ENCODE assay signal across 1 cellular context in genomic region chr12:117044790-117045174, GRCh38.
TF ChIP-seq lines count a peak whose summit lies in the region.

No MANE protein-coding gene starts in this region.

TF ChIP-seq in HepG2, 621 proteins besides CTCF, POLR2A, EP300 and RAD21 (continued from another document and continues in another):
- TF ChIP-seq SRY (CRISPR knock-in tag; IDR thresholded peaks at IDR 0.05) = no peak
- TF ChIP-seq ZNF660 (CRISPR knock-in tag; IDR thresholded peaks at IDR 0.05; ENCODE audit: borderline replicate concordance, low read depth) = no peak
- no peak for TF ChIP-seq RORA (CRISPR knock-in tag; IDR thresholded peaks at IDR 0.05)
- no peak for TF ChIP-seq ZNF747 (CRISPR knock-in tag; IDR thresholded peaks at IDR 0.05; ENCODE audit: borderline replicate concordance)
- no peak for TF ChIP-seq ZNF83 (CRISPR knock-in tag; IDR thresholded peaks at IDR 0.05; ENCODE audit: borderline replicate concordance)
- no peak for TF ChIP-seq ZNF839 (CRISPR knock-in tag; IDR thresholded peaks at IDR 0.05; ENCODE audit: borderline replicate concordance)
- no peak for TF ChIP-seq ZNF230 (CRISPR knock-in tag; IDR thresholded peaks at IDR 0.05)
- TF ChIP-seq HDAC1 (CRISPR knock-in tag; IDR thresholded peaks at IDR 0.05) = peak; percentile 4; the same call in 1 of the 2 replicates
- peak; percentile 85 for TF ChIP-seq ZNF770 (CRISPR knock-in tag; IDR thresholded peaks at IDR 0.05)
- TF ChIP-seq, protein P1, sequence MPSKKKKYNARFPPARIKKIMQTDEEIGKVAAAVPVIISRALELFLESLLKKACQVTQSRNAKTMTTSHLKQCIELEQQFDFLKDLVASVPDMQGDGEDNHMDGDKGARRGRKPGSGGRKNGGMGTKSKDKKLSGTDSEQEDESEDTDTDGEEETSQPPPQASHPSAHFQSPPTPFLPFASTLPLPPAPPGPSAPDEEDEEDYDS (CRISPR knock-in tag; IDR thresholded peaks at IDR 0.05) = no peak
- TF ChIP-seq TCF7 (IDR thresholded peaks at IDR 0.05; ENCODE audit: low read depth) = peak; percentile 11; the same call in 1 of the 2 replicates
- TF ChIP-seq ZNF451 (CRISPR knock-in tag; IDR thresholded peaks at IDR 0.05) = no peak
- peak; percentile 60; the same call in 1 of the 2 replicates for TF ChIP-seq ONECUT2 (CRISPR knock-in tag; IDR thresholded peaks at IDR 0.05)
- no peak for TF ChIP-seq HIVEP1 (CRISPR knock-in tag; IDR thresholded peaks at IDR 0.05)
- no peak for TF ChIP-seq NBN (conservative IDR thresholded peaks at IDR 0.05)
- 0 out of 2 replicates have a peak, but pooled peaks have one; percentile 13 for TF ChIP-seq ZSCAN9 (CRISPR knock-in tag; IDR thresholded peaks at IDR 0.05; ENCODE audit: borderline replicate concordance)
- TF ChIP-seq LRRFIP1 (CRISPR knock-in tag; conservative IDR thresholded peaks at IDR 0.05) = no peak
- no peak for TF ChIP-seq TBP (CRISPR knock-in tag; IDR thresholded peaks at IDR 0.05)
- no peak for TF ChIP-seq ZNF468 (CRISPR knock-in tag; IDR thresholded peaks at IDR 0.05)
- TF ChIP-seq MTF2 (CRISPR knock-in tag; IDR thresholded peaks at IDR 0.05; ENCODE audit: borderline replicate concordance) = no peak
- TF ChIP-seq, protein P2, sequence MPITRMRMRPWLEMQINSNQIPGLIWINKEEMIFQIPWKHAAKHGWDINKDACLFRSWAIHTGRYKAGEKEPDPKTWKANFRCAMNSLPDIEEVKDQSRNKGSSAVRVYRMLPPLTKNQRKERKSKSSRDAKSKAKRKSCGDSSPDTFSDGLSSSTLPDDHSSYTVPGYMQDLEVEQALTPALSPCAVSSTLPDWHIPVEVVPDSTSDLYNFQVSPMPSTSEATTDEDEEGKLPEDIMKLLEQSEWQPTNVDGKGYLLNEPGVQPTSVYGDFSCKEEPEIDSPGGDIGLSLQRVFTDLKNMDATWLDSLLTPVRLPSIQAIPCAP (CRISPR knock-in tag; IDR thresholded peaks at IDR 0.05; ENCODE audit: low read depth) = no peak
- 0 out of 2 replicates have a peak, but pooled peaks have one; percentile 29 for TF ChIP-seq TFDP1 (CRISPR knock-in tag; IDR thresholded peaks at IDR 0.05; ENCODE audit: borderline replicate concordance)
- TF ChIP-seq MYC (CRISPR knock-in tag; IDR thresholded peaks at IDR 0.05; ENCODE audit: borderline replicate concordance) = peak; percentile 21; the same call in 1 of the 2 replicates
- TF ChIP-seq RARA (CRISPR knock-in tag; IDR thresholded peaks at IDR 0.05) = peak; percentile 62
- 0 out of 2 replicates have a peak, but pooled peaks have one; percentile 17 for TF ChIP-seq MLX (CRISPR knock-in tag; IDR thresholded peaks at IDR 0.05)
- 0 out of 2 replicates have a peak, but pooled peaks have one; percentile 26 for TF ChIP-seq PPARG (CRISPR knock-in tag; conservative IDR thresholded peaks at IDR 0.05)
- TF ChIP-seq XBP1 (CRISPR knock-in tag; IDR thresholded peaks at IDR 0.05) = no peak
- 0 out of 2 replicates have a peak, but pooled peaks have one; percentile 34 for TF ChIP-seq HMG20A (CRISPR knock-in tag; IDR thresholded peaks at IDR 0.05; ENCODE audit: borderline replicate concordance)
- TF ChIP-seq ZNF674 (CRISPR knock-in tag; IDR thresholded peaks at IDR 0.05; ENCODE audit: low read depth) = no peak
- TF ChIP-seq, protein P3, sequence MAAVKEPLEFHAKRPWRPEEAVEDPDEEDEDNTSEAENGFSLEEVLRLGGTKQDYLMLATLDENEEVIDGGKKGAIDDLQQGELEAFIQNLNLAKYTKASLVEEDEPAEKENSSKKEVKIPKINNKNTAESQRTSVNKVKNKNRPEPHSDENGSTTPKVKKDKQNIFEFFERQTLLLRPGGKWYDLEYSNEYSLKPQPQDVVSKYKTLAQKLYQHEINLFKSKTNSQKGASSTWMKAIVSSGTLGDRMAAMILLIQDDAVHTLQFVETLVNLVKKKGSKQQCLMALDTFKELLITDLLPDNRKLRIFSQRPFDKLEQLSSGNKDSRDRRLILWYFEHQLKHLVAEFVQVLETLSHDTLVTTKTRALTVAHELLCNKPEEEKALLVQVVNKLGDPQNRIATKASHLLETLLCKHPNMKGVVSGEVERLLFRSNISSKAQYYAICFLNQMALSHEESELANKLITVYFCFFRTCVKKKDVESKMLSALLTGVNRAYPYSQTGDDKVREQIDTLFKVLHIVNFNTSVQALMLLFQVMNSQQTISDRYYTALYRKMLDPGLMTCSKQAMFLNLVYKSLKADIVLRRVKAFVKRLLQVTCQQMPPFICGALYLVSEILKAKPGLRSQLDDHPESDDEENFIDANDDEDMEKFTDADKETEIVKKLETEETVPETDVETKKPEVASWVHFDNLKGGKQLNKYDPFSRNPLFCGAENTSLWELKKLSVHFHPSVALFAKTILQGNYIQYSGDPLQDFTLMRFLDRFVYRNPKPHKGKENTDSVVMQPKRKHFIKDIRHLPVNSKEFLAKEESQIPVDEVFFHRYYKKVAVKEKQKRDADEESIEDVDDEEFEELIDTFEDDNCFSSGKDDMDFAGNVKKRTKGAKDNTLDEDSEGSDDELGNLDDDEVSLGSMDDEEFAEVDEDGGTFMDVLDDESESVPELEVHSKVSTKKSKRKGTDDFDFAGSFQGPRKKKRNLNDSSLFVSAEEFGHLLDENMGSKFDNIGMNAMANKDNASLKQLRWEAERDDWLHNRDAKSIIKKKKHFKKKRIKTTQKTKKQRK (IDR thresholded peaks at IDR 0.05; ENCODE audit: low read length) = no peak
- 0 out of 4 replicates have a peak, but pooled peaks of 1 of the 2 experiments have one; percentile 26 for TF ChIP-seq NR2F1 (CRISPR knock-in tag; IDR thresholded peaks at IDR 0.05)
- TF ChIP-seq ZNF12 (CRISPR knock-in tag; IDR thresholded peaks at IDR 0.05) = no peak
- TF ChIP-seq, protein P4, sequence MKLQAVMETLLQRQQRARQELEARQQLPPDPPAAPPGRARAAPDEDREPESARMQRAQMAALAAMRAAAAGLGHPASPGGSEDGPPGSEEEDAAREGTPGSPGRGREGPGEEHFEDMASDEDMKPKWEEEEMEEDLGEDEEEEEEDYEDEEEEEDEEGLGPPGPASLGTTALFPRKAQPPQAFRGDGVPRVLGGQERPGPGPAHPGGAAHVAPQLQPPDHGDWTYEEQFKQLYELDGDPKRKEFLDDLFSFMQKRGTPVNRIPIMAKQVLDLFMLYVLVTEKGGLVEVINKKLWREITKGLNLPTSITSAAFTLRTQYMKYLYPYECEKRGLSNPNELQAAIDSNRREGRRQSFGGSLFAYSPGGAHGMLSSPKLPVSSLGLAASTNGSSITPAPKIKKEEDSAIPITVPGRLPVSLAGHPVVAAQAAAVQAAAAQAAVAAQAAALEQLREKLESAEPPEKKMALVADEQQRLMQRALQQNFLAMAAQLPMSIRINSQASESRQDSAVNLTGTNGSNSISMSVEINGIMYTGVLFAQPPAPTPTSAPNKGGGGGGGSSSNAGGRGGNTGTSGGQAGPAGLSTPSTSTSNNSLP (IDR thresholded peaks at IDR 0.05; ENCODE audit: low read depth, low read length) = no peak
- TF ChIP-seq, protein P5, sequence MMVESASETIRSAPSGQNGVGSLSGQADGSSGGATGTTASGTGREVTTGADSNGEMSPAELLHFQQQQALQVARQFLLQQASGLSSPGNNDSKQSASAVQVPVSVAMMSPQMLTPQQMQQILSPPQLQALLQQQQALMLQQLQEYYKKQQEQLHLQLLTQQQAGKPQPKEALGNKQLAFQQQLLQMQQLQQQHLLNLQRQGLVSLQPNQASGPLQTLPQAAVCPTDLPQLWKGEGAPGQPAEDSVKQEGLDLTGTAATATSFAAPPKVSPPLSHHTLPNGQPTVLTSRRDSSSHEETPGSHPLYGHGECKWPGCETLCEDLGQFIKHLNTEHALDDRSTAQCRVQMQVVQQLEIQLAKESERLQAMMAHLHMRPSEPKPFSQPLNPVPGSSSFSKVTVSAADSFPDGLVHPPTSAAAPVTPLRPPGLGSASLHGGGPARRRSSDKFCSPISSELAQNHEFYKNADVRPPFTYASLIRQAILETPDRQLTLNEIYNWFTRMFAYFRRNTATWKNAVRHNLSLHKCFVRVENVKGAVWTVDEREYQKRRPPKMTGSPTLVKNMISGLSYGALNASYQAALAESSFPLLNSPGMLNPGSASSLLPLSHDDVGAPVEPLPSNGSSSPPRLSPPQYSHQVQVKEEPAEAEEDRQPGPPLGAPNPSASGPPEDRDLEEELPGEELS (CRISPR knock-in tag; IDR thresholded peaks at IDR 0.05) = peak; percentile 58
- TF ChIP-seq, protein P6, sequence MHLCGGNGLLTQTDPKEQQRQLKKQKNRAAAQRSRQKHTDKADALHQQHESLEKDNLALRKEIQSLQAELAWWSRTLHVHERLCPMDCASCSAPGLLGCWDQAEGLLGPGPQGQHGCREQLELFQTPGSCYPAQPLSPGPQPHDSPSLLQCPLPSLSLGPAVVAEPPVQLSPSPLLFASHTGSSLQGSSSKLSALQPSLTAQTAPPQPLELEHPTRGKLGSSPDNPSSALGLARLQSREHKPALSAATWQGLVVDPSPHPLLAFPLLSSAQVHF (CRISPR knock-in tag; IDR thresholded peaks at IDR 0.05) = no peak
- TF ChIP-seq MXD1 (CRISPR knock-in tag; IDR thresholded peaks at IDR 0.05) = no peak
- no peak for TF ChIP-seq ZKSCAN8 (CRISPR knock-in tag; IDR thresholded peaks at IDR 0.05; ENCODE audit: borderline replicate concordance)
- TF ChIP-seq SPEN (CRISPR knock-in tag; IDR thresholded peaks at IDR 0.05; ENCODE audit: low read depth) = no peak
- TF ChIP-seq SP5 (CRISPR knock-in tag; IDR thresholded peaks at IDR 0.05; ENCODE audit: borderline replicate concordance, low read depth) = peak; percentile 47; the same call in 1 of the 2 replicates
- peak; percentile 49; the same call in 1 of the 2 replicates for TF ChIP-seq RXRB (CRISPR knock-in tag; IDR thresholded peaks at IDR 0.05; ENCODE audit: borderline replicate concordance)
- TF ChIP-seq SRSF1 (optimal IDR thresholded peaks at IDR 0.05; ENCODE audit: low read depth, low read length) = no peak
- 0 out of 2 replicates have a peak, but pooled peaks have one; percentile 6 for TF ChIP-seq IKZF5 (CRISPR knock-in tag; IDR thresholded peaks at IDR 0.05)
- no peak for TF ChIP-seq HNF1B (CRISPR knock-in tag; IDR thresholded peaks at IDR 0.05)
- no peak for TF ChIP-seq PAF1 (CRISPR knock-in tag; IDR thresholded peaks at IDR 0.05)
